In the genomic region with DNA sequence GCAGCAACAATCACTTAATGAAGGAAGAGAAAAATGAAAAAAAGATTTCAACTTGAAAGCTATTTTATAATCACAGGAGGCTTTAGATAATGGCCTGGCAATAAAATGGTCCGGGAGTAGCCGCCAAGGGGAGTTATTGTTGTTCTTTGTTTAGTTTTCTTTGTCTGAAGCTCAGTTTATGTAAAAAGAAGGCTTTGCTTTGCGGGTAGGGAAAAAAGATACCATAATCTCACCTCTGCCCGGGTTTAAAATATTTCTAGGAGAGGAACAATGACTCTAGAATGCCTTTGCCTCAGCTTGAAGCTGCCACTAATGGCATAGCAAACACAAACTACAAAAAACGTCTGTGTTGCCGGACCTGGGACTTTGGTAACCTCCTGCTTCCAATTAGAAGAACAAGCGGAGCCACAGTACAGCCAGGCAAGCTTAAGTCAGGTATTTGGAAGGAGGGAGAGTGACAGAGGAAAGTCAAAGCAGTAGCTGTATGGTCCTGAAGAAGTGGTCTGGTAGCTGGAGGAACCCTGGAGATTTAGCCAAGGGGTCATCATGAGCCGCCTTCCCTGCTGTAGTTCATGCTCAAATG, we compare ENCODE assay signal across 26 cellular contexts.
DNase-seq lines count a peak whose midpoint lies in the region; ATAC-seq and TF ChIP-seq lines count a peak whose summit lies in the region.
"Had no signal": no experiment of that assay in that cellular context is flagged by ENCODE, and none has a peak within 500 bp of the region (broad histone marks: within the 10 kb centered on the region; RNA-seq: fewer than 3 reads in every experiment).

No MANE protein-coding gene starts in this region.

- no peak overlapping the region for H3K27ac Mint-ChIP-seq in WTC11
- H3K27ac Mint-ChIP-seq in activated naive CD4-positive, alpha-beta T cell treated with anti-CD3 and anti-CD28 coated beads, Interleukin-2, amount 50 U/mL, for 72 hours, result no peak overlapping the region
- H3K27ac Mint-ChIP-seq: activated naive CD8-positive, alpha-beta T cell treated with anti-CD3 and anti-CD28 coated beads, Interleukin-2, amount 50 U/mL, for 24 hours; CD4-positive, alpha-beta memory T cell; effector memory CD8-positive, alpha-beta T cell had no signal

- H3K4me3 ChIP-seq in stomach, result no peak overlapping the region
- H3K4me3 ChIP-seq: colonic mucosa, esophagus muscularis mucosa, lung, spleen, thyroid gland had no signal

- H3K4me1 ChIP-seq in stomach, result peaks cover 0 to 12% (median 9%) of the 10 kb centered on the region in 4 donors
- H3K4me1 ChIP-seq: colonic mucosa, esophagus muscularis mucosa, spleen, thyroid gland had no signal

- H3K9me3 Mint-ChIP-seq in WTC11, result peaks cover 5% of the 10 kb centered on the region; the same call in 1 of the 2 replicates
- peaks cover 4 to 7% of the 10 kb centered on the region in 2 donors for H3K9me3 Mint-ChIP-seq in activated naive CD4-positive, alpha-beta T cell treated with anti-CD3 and anti-CD28 coated beads, Interleukin-2, amount 50 U/mL, for 72 hours

- CTCF ChIA-PET in WTC11 (lab: Charles Lee), result no interaction called here

- no peak for TF ChIP-seq EP300 in stomach (IDR thresholded peaks at IDR 0.05)

- no peaks in the 10 kb centered on the region for H3K9me3 ChIP-seq in stomach
- H3K9me3 ChIP-seq: colonic mucosa, esophagus muscularis mucosa, SK-N-SH, spleen, thyroid gland had no signal

- H3K4me3 Mint-ChIP-seq in WTC11, result no peak overlapping the region
- H3K4me3 Mint-ChIP-seq: activated naive CD8-positive, alpha-beta T cell treated with anti-CD3 and anti-CD28 coated beads, Interleukin-2, amount 50 U/mL, for 24 hours; CD4-positive, alpha-beta memory T cell; effector memory CD8-positive, alpha-beta T cell had no signal

- no peaks in the 10 kb centered on the region for H3K27me3 ChIP-seq in stomach
- H3K27me3 ChIP-seq: colonic mucosa, esophagus muscularis mucosa, spleen, thyroid gland had no signal

- H3K27ac ChIP-seq in stomach, result peak overlapping the region in 2 of 5 donors; percentile 24 to 31
- H3K27ac ChIP-seq: colonic mucosa, esophagus muscularis mucosa, HL-60, RWPE1, spleen, thyroid gland had no signal

- no peaks in the 10 kb centered on the region for H3K36me3 ChIP-seq in stomach
- H3K36me3 ChIP-seq: colonic mucosa, esophagus muscularis mucosa, spleen, thyroid gland had no signal

- POLR2A ChIA-PET in WTC11 (lab: Charles Lee), result no interaction called here

- DNase-seq in NCI-H1092 (lab: John Stamatoyannopoulos, UW) (peak; percentile 25), NCI-H2107 (lab: John Stamatoyannopoulos, UW) (peak; percentile 35), WTC11 (ENCODE audit: low spot score) (no peak), stomach (peak; percentile 38), hippocampal formation (lab: John Stamatoyannopoulos, UW) (no peak)
- no peak for DNase-seq in activated naive CD4-positive, alpha-beta T cell treated with anti-CD3 and anti-CD28 coated beads, Interleukin-2, amount 50 U/mL, for 72 hours (ENCODE audit: low spot score in 2 of 2)
- DNase-seq: activated CD8-positive, alpha-beta memory T cell treated with anti-CD3 and anti-CD28 coated beads, Interleukin-2, amount 50 U/mL, for 48 hours; activated naive CD8-positive, alpha-beta T cell treated with anti-CD3 and anti-CD28 coated beads, Interleukin-2, amount 50 U/mL, for 24 hours; CD4-positive, alpha-beta memory T cell; colonic mucosa; DND-41; effector memory CD8-positive, alpha-beta T cell; occipital lobe; retina; SK-N-SH; spleen; stimulated activated CD4-positive, alpha-beta T cell treated with anti-CD3 and anti-CD28 coated beads, Interleukin-4, amount 100 ng/mL, for 24 hours; stimulated activated naive CD8-positive, alpha-beta T cell treated with anti-CD3 and anti-CD28 coated beads, Interleukin-15, Interleukin-2, amounts not matched to agents 100 U/mL and 50 U/mL, for 24 hours; T-helper 2 cell; thyroid gland had no signal

- intact Hi-C loops in stomach (cut with DNase I; ENCODE audit: low total_unique reads), result no loop called here

- no peaks in the 10 kb centered on the region for H3K36me3 Mint-ChIP-seq in WTC11
- no peaks in the 10 kb centered on the region for H3K36me3 Mint-ChIP-seq in activated naive CD4-positive, alpha-beta T cell treated with anti-CD3 and anti-CD28 coated beads, Interleukin-2, amount 50 U/mL, for 72 hours
- H3K36me3 Mint-ChIP-seq: CD4-positive, alpha-beta memory T cell had no signal

- no peaks in the 10 kb centered on the region for H3K27me3 Mint-ChIP-seq in WTC11 (ENCODE audit: low read depth)
- H3K27me3 Mint-ChIP-seq: activated naive CD8-positive, alpha-beta T cell treated with anti-CD3 and anti-CD28 coated beads, Interleukin-2, amount 50 U/mL, for 24 hours; CD4-positive, alpha-beta memory T cell; effector memory CD8-positive, alpha-beta T cell had no signal

- H3K4me1 Mint-ChIP-seq in WTC11, result peaks cover 10% of the 10 kb centered on the region
- H3K4me1 Mint-ChIP-seq: activated naive CD8-positive, alpha-beta T cell treated with anti-CD3 and anti-CD28 coated beads, Interleukin-2, amount 50 U/mL, for 24 hours; CD4-positive, alpha-beta memory T cell had no signal

- ATAC-seq in WTC11, result peak; percentile 67
- ATAC-seq in activated naive CD4-positive, alpha-beta T cell treated with anti-CD3 and anti-CD28 coated beads, Interleukin-2, amount 50 U/mL, for 72 hours, result no peak
- ATAC-seq in activated CD4-positive, CD25-positive, alpha-beta regulatory T cell treated with anti-CD3 and anti-CD28 coated beads, Interleukin-2, amount 50 U/mL, for 24 hours, result no peak
- ATAC-seq: activated naive CD8-positive, alpha-beta T cell treated with anti-CD3 and anti-CD28 coated beads, Interleukin-2, amount 50 U/mL, for 24 hours; effector memory CD8-positive, alpha-beta T cell; HepG2; stimulated activated naive CD8-positive, alpha-beta T cell treated with anti-CD3 and anti-CD28 coated beads, Interleukin-15, Interleukin-2, amounts not matched to agents 100 U/mL and 50 U/mL, for 24 hours had no signal

- 17 to 51% (median 29%) methylated on average over 8 of the region's 8 CpGs for WGBS in stomach, 5 donors

- no peak for TF ChIP-seq POLR2A in stomach (IDR thresholded peaks at IDR 0.05)

- TF ChIP-seq CTCF in WTC11 (IDR thresholded peaks at IDR 0.05), result no peak
- TF ChIP-seq CTCF in stomach (IDR thresholded peaks at IDR 0.05), result no peak

TF ChIP-seq in WTC11, 78 proteins besides CTCF, POLR2A, EP300 and RAD21 (continues in another document):
- TF ChIP-seq JAZF1 (CRISPR knock-in tag; IDR thresholded peaks at IDR 0.05) (no peak), ZNF671 (CRISPR knock-in tag; IDR thresholded peaks at IDR 0.05) (no peak), KAT7 (CRISPR knock-in tag; IDR thresholded peaks at IDR 0.05; ENCODE audit: borderline replicate concordance) (no peak), TP53 (CRISPR knock-in tag; IDR thresholded peaks at IDR 0.05) (no peak)
- TF ChIP-seq, protein P1, sequence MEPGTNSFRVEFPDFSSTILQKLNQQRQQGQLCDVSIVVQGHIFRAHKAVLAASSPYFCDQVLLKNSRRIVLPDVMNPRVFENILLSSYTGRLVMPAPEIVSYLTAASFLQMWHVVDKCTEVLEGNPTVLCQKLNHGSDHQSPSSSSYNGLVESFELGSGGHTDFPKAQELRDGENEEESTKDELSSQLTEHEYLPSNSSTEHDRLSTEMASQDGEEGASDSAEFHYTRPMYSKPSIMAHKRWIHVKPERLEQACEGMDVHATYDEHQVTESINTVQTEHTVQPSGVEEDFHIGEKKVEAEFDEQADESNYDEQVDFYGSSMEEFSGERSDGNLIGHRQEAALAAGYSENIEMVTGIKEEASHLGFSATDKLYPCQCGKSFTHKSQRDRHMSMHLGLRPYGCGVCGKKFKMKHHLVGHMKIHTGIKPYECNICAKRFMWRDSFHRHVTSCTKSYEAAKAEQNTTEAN (CRISPR knock-in tag; IDR thresholded peaks at IDR 0.05), result no peak
- TF ChIP-seq, protein P2, sequence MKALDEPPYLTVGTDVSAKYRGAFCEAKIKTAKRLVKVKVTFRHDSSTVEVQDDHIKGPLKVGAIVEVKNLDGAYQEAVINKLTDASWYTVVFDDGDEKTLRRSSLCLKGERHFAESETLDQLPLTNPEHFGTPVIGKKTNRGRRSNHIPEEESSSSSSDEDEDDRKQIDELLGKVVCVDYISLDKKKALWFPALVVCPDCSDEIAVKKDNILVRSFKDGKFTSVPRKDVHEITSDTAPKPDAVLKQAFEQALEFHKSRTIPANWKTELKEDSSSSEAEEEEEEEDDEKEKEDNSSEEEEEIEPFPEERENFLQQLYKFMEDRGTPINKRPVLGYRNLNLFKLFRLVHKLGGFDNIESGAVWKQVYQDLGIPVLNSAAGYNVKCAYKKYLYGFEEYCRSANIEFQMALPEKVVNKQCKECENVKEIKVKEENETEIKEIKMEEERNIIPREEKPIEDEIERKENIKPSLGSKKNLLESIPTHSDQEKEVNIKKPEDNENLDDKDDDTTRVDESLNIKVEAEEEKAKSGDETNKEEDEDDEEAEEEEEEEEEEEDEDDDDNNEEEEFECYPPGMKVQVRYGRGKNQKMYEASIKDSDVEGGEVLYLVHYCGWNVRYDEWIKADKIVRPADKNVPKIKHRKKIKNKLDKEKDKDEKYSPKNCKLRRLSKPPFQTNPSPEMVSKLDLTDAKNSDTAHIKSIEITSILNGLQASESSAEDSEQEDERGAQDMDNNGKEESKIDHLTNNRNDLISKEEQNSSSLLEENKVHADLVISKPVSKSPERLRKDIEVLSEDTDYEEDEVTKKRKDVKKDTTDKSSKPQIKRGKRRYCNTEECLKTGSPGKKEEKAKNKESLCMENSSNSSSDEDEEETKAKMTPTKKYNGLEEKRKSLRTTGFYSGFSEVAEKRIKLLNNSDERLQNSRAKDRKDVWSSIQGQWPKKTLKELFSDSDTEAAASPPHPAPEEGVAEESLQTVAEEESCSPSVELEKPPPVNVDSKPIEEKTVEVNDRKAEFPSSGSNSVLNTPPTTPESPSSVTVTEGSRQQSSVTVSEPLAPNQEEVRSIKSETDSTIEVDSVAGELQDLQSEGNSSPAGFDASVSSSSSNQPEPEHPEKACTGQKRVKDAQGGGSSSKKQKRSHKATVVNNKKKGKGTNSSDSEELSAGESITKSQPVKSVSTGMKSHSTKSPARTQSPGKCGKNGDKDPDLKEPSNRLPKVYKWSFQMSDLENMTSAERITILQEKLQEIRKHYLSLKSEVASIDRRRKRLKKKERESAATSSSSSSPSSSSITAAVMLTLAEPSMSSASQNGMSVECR (CRISPR knock-in tag; IDR thresholded peaks at IDR 0.05; ENCODE audit: borderline replicate concordance), result no peak

Comparison
In these comparisons a context has a peak if more than half of its experiments do, and no peak if none do; other contexts are left out.
1. DNase-seq: peak in NCI-H1092 (single experiment), NCI-H2107 (single experiment) and stomach (single experiment); none in WTC11 (single experiment), activated naive CD4-positive, alpha-beta T cell treated with anti-CD3 and anti-CD28 coated beads, Interleukin-2, amount 50 U/mL, for 72 hours (0 of 2) and hippocampal formation (0 of 2).